In the genomic region with DNA sequence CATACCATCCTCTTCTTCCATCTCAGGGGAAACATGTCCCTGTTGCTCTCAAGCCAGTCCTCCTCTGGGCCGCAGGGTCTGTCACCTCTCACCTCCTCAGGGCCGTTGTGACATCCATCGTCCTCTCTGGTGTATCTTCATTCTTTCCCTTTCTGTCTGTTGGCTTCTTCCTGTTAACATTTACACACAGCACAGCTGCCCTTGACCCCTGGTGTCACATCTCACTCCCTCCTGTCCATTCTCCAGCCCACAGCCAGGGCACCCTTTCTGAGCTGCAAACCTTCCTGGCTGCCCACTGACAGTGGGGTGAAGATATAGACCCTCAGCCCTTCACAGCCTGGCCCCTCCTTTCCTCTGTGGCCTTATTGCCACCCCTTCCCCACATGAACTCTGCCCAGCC, we compare ENCODE assay signal across 1 cellular context.
TF ChIP-seq lines count a peak whose summit lies in the region.

No MANE protein-coding gene starts in this region.

TF ChIP-seq in HepG2, 621 proteins besides CTCF, POLR2A, EP300 and RAD21 (continued from another document):
- TF ChIP-seq RARA (CRISPR knock-in tag; IDR thresholded peaks at IDR 0.05) = 0 out of 2 replicates have a peak, but pooled peaks have one; percentile 24
